In genomic region chr17:81713004-81713555, GRCh38 we compare ENCODE assay signal across 7 cellular contexts. TPM values are rescaled to one million over a fixed set of nuclear protein-coding genes. Genes with fewer than 3 reads are reported as not detected.
DNase-seq lines count a peak whose midpoint lies in the region; ATAC-seq, FAIRE-seq and TF ChIP-seq lines count a peak whose summit lies in the region.

No MANE protein-coding gene starts in this region.

- no peak for FAIRE-seq in small intestine (lab: Jason Lieb, UNC)

- H3K36me3 ChIP-seq in iPS DF 6.9 (ENCODE audit: control insufficient read depth, insufficient read depth, low read length) (peaks cover 26% of the 10 kb centered on the region), small intestine (ENCODE audit: control insufficient read depth in 2 of 2, insufficient read depth in 2 of 2, low read length in 2 of 2) (no peaks in the 10 kb centered on the region), adrenal gland (replicated peaks in 1 of 2) (no peaks in the 10 kb centered on the region)

- peak overlapping the region; percentile 78 for H3K4me3 ChIP-seq in HL-60 (replicated peaks; ENCODE audit: insufficient read depth, low read length)
- peak overlapping the region; percentile 89; the same call in 1 of the 2 replicates for H3K4me3 ChIP-seq in iPS DF 6.9 (ENCODE audit: low read length)
- peak overlapping the region; percentile 70 to 90 for H3K4me3 ChIP-seq in small intestine (ENCODE audit: low read depth in 1 of 2, low read length in 2 of 2)
- H3K4me3 ChIP-seq in adrenal gland = peak overlapping the region in 1 of 4 donors; percentile 91

- intact Hi-C loops in adrenal gland (cut with DNase I) = no loop called here

- TF ChIP-seq CTCF in HL-60 (IDR thresholded peaks at IDR 0.05; ENCODE audit: insufficient read depth, low read length) = no peak
- TF ChIP-seq CTCF in VCaP (conservative IDR thresholded peaks at IDR 0.05) = no peak
- no peak for TF ChIP-seq CTCF in adrenal gland (IDR thresholded peaks at IDR 0.05)

- H3K27me3 ChIP-seq in HL-60 (ENCODE audit: insufficient read depth, poor library complexity, severe bottlenecking) (no peaks in the 10 kb centered on the region), iPS DF 6.9 (ENCODE audit: control insufficient read depth, insufficient read depth, low read length) (no peaks in the 10 kb centered on the region), small intestine (ENCODE audit: control insufficient read depth in 2 of 2, insufficient read depth in 2 of 2, low read length in 2 of 2) (no peaks in the 10 kb centered on the region), adrenal gland (no peaks in the 10 kb centered on the region)

- TF ChIP-seq POLR2A in adrenal gland (IDR thresholded peaks at IDR 0.05) = no peak

- peak overlapping the region; percentile 80 for H3K27ac ChIP-seq in HL-60 (replicated peaks)
- peak overlapping the region; percentile 94 for H3K27ac ChIP-seq in VCaP
- H3K27ac ChIP-seq in iPS DF 6.9 (ENCODE audit: low read length) = no peak overlapping the region
- H3K27ac ChIP-seq in small intestine (ENCODE audit: low read depth in 1 of 2, low read length in 1 of 2) = peak overlapping the region; percentile 68 to 86
- H3K27ac ChIP-seq in adrenal gland = no peak overlapping the region

- no peak for DNase-seq in HL-60 (ENCODE audit: low read depth in 1 of 2, low spot score in 1 of 2)
- no peak for DNase-seq in iPS DF 6.9 (ENCODE audit: low read depth, low spot score)
- no peak for DNase-seq in small intestine
- no peak for DNase-seq in adrenal gland
- no peak for DNase-seq in NCI-H748 (lab: John Stamatoyannopoulos, UW; ENCODE audit: unreplicated experiment)

- H3K9me3 ChIP-seq in iPS DF 6.9 (ENCODE audit: control insufficient read depth, insufficient read depth, low read length) (no peaks in the 10 kb centered on the region), small intestine (ENCODE audit: control insufficient read depth, low read depth) (no peaks in the 10 kb centered on the region), adrenal gland (replicated peaks in 1 of 3) (no peaks in the 10 kb centered on the region)

- no peak for ATAC-seq in HG03159 (IDR thresholded peaks at IDR 0.05; ENCODE audit: unreplicated experiment)

- no CpG with 5 or more reads among the region's 18 CpGs for WGBS in iPS DF 6.9 (ENCODE audit: insufficient coverage, insufficient read length)
- 8 to 35% (median 20%) methylated on average over 15 to 18 of the region's 18 CpGs for WGBS in small intestine, 3 donors
- 36 to 44% (median 40%) methylated on average over 14 to 18 of the region's 18 CpGs for WGBS in adrenal gland, 4 donors

- peaks cover 9% of the 10 kb centered on the region; the same call in 1 of the 2 replicates for H3K4me1 ChIP-seq in iPS DF 6.9 (ENCODE audit: control insufficient read depth, insufficient read depth, low read length)
- H3K4me1 ChIP-seq in small intestine (ENCODE audit: control insufficient read depth in 2 of 2, insufficient read depth in 1 of 2, low read depth in 1 of 2, low read length in 1 of 2) = peaks cover 4 to 5% of the 10 kb centered on the region in 2 donors
- H3K4me1 ChIP-seq in adrenal gland (replicated peaks in 1 of 2) = peaks cover 15 to 32% of the 10 kb centered on the region in 2 donors

RNA-seq across cellular contexts. Expression of gene SLC25A10, which starts 1.0 kb away (rescaled TPM):
- 10 to 100 TPM; 40.3 to 79.1 (median 72.0) TPM for polyA plus RNA-seq in small intestine
- 10 to 100 TPM in 7 of 8 donors, 1 to 10 TPM in 1; 8.8 to 36.1 (median 20.5) TPM for total RNA-seq in adrenal gland
- polyA plus RNA-seq in adrenal gland = 10 to 100 TPM in 2 of 3 donors, 1 to 10 TPM in 1; 3.5 to 33.1 (median 29.2) TPM

RNA-seq across cellular contexts. Expression of gene MRPL12, which starts 9.9 kb away (rescaled TPM):
- 100 to 1,000 TPM; 139 to 258 (median 202) TPM for polyA plus RNA-seq in small intestine
- total RNA-seq in adrenal gland = 10 to 100 TPM; 55.8 to 98.8 (median 85.6) TPM
- 100 to 1,000 TPM in 2 of 3 donors, 10 to 100 TPM in 1; 60.7 to 159 (median 141) TPM for polyA plus RNA-seq in adrenal gland

RNA-seq across cellular contexts. Expression of gene HGS, which starts 29.3 kb away (rescaled TPM):
- 100 to 1,000 TPM in 2 of 3 donors, 10 to 100 TPM in 1; 86.4 to 284 (median 182) TPM for polyA plus RNA-seq in small intestine
- total RNA-seq in adrenal gland = 100 to 1,000 TPM in 3 of 8 donors, 10 to 100 TPM in 5; 84.5 to 167 (median 95.7) TPM
- polyA plus RNA-seq in adrenal gland = 100 to 1,000 TPM; 130 to 384 (median 300) TPM

RNA-seq across cellular contexts. Expression of gene ARL16, which starts 29.5 kb away (rescaled TPM):
- polyA plus RNA-seq in small intestine (10 to 100 TPM; 34.1 to 76.9 (median 63.2) TPM), adrenal gland (100 to 1,000 TPM in 1 of 3 donors, 10 to 100 TPM in 2; 18.5 to 105 (median 79.8) TPM)
- 10 to 100 TPM; 22.2 to 40.3 (median 29.7) TPM for total RNA-seq in adrenal gland

RNA-seq across cellular contexts. Expression of gene CCDC137, which starts 46.5 kb away (rescaled TPM):
- polyA plus RNA-seq in small intestine (10 to 100 TPM; 18.1 to 89.2 (median 24.6) TPM), adrenal gland (10 to 100 TPM; 12.6 to 46.0 (median 15.0) TPM)
- total RNA-seq in adrenal gland = 10 to 100 TPM in 7 of 8 donors, 1 to 10 TPM in 1; 7.5 to 23.5 (median 15.9) TPM

Comparison
In these comparisons a context has a peak if more than half of its experiments do, and no peak if none do; other contexts are left out.
1. H3K27ac ChIP-seq: peak in HL-60 (single experiment), VCaP (single experiment) and small intestine (2 of 2); none in iPS DF 6.9 (single experiment) and adrenal gland (0 of 5).